In the genomic region with DNA sequence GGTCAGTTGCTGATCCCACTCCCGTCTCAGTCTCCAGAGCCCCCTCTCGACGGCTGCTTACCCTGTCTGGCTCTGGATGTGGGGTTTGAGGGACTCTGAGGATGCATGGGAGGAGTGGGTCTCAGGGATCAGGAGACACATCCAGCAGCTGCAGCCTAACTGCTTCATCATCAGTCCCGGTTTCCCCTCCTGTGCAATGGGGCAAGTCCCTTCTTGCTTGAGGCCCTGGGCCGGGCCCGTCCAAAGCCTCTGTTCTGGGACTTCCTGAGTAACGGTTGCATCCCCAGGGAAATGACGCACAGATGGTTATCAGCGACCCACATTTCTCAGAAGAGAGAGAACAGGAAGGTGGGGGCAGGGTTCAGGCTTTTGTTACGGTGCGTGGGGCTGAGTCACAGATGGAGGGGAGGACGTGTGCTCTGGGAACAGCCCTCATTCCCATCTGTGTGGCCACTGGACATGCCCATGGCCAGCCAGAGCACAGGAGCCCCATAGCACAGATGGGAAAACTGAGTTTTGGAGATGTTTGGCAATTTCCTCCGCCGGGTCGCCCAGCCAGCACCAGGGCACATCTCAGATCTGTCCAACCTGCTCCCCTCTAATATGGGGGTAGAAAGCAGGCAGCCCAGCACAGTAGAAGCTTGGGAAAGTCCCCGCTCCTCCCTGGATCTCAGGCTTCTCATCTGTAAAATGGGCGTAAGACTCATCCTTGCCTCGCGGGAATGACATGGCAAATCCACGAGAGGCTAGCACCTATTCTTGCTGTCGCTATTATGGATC, we compare ENCODE assay signal across 1 cellular context.
TF ChIP-seq lines count a peak whose summit lies in the region.

No MANE protein-coding gene starts in this region.

TF ChIP-seq in K562, 482 proteins besides CTCF, POLR2A, EP300 and RAD21 (continued from another document and continues in another):
- peak; percentile 51; the same call in 1 of the 2 replicates for TF ChIP-seq MITF (IDR thresholded peaks at IDR 0.05)
- TF ChIP-seq KDM5B (IDR thresholded peaks at IDR 0.05; ENCODE audit: insufficient replicate concordance, low read depth, low read length): peak; percentile 83
- TF ChIP-seq ETS1 (conservative IDR thresholded peaks at IDR 0.05; ENCODE audit: control insufficient read depth, low read depth, low read length): peak; percentile 77; the same call in 1 of the 2 replicates
- peak; percentile 77; the same call in 1 of the 2 replicates for TF ChIP-seq PHF21A (IDR thresholded peaks at IDR 0.05; ENCODE audit: borderline replicate concordance, low read depth)
- no peak for TF ChIP-seq BMI1 (IDR thresholded peaks at IDR 0.05; ENCODE audit: low read length)
- TF ChIP-seq ERF (CRISPR knock-in tag; IDR thresholded peaks at IDR 0.05): peak; percentile 82
- peak in 1 of 2 experiments; percentile 63 for TF ChIP-seq NCOA2 (IDR thresholded peaks at IDR 0.05; ENCODE audit: partially characterized antibody in 2 of 2)
- peak; percentile 66 for TF ChIP-seq DACH1 (IDR thresholded peaks at IDR 0.05; ENCODE audit: partially characterized antibody)
- TF ChIP-seq ZNF146 (CRISPR knock-in tag; IDR thresholded peaks at IDR 0.05; ENCODE audit: unreplicated experiment): no peak
- TF ChIP-seq, protein P1, sequence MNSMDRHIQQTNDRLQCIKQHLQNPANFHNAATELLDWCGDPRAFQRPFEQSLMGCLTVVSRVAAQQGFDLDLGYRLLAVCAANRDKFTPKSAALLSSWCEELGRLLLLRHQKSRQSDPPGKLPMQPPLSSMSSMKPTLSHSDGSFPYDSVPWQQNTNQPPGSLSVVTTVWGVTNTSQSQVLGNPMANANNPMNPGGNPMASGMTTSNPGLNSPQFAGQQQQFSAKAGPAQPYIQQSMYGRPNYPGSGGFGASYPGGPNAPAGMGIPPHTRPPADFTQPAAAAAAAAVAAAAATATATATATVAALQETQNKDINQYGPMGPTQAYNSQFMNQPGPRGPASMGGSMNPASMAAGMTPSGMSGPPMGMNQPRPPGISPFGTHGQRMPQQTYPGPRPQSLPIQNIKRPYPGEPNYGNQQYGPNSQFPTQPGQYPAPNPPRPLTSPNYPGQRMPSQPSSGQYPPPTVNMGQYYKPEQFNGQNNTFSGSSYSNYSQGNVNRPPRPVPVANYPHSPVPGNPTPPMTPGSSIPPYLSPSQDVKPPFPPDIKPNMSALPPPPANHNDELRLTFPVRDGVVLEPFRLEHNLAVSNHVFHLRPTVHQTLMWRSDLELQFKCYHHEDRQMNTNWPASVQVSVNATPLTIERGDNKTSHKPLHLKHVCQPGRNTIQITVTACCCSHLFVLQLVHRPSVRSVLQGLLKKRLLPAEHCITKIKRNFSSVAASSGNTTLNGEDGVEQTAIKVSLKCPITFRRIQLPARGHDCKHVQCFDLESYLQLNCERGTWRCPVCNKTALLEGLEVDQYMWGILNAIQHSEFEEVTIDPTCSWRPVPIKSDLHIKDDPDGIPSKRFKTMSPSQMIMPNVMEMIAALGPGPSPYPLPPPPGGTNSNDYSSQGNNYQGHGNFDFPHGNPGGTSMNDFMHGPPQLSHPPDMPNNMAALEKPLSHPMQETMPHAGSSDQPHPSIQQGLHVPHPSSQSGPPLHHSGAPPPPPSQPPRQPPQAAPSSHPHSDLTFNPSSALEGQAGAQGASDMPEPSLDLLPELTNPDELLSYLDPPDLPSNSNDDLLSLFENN (IDR thresholded peaks at IDR 0.05; ENCODE audit: low read depth in 2 of 2, low read length in 2 of 2): no peak
- TF ChIP-seq, protein P2, sequence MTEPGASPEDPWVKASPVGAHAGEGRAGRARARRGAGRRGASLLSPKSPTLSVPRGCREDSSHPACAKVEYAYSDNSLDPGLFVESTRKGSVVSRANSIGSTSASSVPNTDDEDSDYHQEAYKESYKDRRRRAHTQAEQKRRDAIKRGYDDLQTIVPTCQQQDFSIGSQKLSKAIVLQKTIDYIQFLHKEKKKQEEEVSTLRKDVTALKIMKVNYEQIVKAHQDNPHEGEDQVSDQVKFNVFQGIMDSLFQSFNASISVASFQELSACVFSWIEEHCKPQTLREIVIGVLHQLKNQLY (CRISPR knock-in tag; conservative IDR thresholded peaks at IDR 0.05): peak in 1 of 2 experiments; percentile 65; a peak in 1 of 4 replicates
- peak; percentile 69 for TF ChIP-seq CEBPB (tag; IDR thresholded peaks at IDR 0.05)
- peak; percentile 97 for TF ChIP-seq ETV5 (CRISPR knock-in tag; IDR thresholded peaks at IDR 0.05; ENCODE audit: low read depth)
- no peak for TF ChIP-seq CBX5 (IDR thresholded peaks at IDR 0.05; ENCODE audit: borderline replicate concordance, low read depth)
- TF ChIP-seq ZNF589 (CRISPR knock-in tag; IDR thresholded peaks at IDR 0.05; ENCODE audit: low read depth): no peak
- peak; percentile 71; the same call in 1 of the 2 replicates for TF ChIP-seq BACH1 (tag; IDR thresholded peaks at IDR 0.05)
- TF ChIP-seq, protein P3, sequence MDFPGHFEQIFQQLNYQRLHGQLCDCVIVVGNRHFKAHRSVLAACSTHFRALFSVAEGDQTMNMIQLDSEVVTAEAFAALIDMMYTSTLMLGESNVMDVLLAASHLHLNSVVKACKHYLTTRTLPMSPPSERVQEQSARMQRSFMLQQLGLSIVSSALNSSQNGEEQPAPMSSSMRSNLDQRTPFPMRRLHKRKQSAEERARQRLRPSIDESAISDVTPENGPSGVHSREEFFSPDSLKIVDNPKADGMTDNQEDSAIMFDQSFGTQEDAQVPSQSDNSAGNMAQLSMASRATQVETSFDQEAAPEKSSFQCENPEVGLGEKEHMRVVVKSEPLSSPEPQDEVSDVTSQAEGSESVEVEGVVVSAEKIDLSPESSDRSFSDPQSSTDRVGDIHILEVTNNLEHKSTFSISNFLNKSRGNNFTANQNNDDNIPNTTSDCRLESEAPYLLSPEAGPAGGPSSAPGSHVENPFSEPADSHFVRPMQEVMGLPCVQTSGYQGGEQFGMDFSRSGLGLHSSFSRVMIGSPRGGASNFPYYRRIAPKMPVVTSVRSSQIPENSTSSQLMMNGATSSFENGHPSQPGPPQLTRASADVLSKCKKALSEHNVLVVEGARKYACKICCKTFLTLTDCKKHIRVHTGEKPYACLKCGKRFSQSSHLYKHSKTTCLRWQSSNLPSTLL (IDR thresholded peaks at IDR 0.05): no peak
- TF ChIP-seq TEAD1 (CRISPR knock-in tag; IDR thresholded peaks at IDR 0.05): peak in 1 of 2 experiments; percentile 94; a peak in 2 of 4 replicates
- TF ChIP-seq POLR2B (IDR thresholded peaks at IDR 0.05; ENCODE audit: low read depth, partially characterized antibody): peak; percentile 85
- peak; percentile 82 for TF ChIP-seq SMAD1 (IDR thresholded peaks at IDR 0.05; ENCODE audit: low read depth, low read length, partially characterized antibody)
- TF ChIP-seq, protein P4, sequence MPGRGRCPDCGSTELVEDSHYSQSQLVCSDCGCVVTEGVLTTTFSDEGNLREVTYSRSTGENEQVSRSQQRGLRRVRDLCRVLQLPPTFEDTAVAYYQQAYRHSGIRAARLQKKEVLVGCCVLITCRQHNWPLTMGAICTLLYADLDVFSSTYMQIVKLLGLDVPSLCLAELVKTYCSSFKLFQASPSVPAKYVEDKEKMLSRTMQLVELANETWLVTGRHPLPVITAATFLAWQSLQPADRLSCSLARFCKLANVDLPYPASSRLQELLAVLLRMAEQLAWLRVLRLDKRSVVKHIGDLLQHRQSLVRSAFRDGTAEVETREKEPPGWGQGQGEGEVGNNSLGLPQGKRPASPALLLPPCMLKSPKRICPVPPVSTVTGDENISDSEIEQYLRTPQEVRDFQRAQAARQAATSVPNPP (IDR thresholded peaks at IDR 0.05; ENCODE audit: borderline replicate concordance, insufficient read depth, insufficient read length): no peak
- TF ChIP-seq XRCC3 (IDR thresholded peaks at IDR 0.05): no peak
- TF ChIP-seq ZC3H8 (IDR thresholded peaks at IDR 0.05): peak; percentile 15; the same call in 1 of the 2 replicates
- TF ChIP-seq FOXK1 (CRISPR knock-in tag; IDR thresholded peaks at IDR 0.05; ENCODE audit: borderline replicate concordance): peak; percentile 52; the same call in 1 of the 2 replicates
- TF ChIP-seq BRCA1 (IDR thresholded peaks at IDR 0.05): no peak
- no peak for TF ChIP-seq BRCA1 (CRISPR knock-in tag; IDR thresholded peaks at IDR 0.05)
- TF ChIP-seq CTBP1 (IDR thresholded peaks at IDR 0.05; ENCODE audit: borderline replicate concordance): peak; percentile 88
- TF ChIP-seq PHB2 (IDR thresholded peaks at IDR 0.05; ENCODE audit: low read depth): no peak
- TF ChIP-seq NR4A1 (CRISPR knock-in tag; IDR thresholded peaks at IDR 0.05): 0 out of 2 replicates have a peak, but pooled peaks have one; percentile 20
- peak; percentile 43; the same call in 1 of the 2 replicates for TF ChIP-seq NR4A1 (tag; IDR thresholded peaks at IDR 0.05)
- TF ChIP-seq, protein P5, sequence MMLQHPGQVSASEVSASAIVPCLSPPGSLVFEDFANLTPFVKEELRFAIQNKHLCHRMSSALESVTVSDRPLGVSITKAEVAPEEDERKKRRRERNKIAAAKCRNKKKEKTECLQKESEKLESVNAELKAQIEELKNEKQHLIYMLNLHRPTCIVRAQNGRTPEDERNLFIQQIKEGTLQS (IDR thresholded peaks at IDR 0.05): peak; percentile 95
- TF ChIP-seq, protein P5 (CRISPR knock-in tag; conservative IDR thresholded peaks at IDR 0.05): peak; percentile 91
- TF ChIP-seq TSHZ1 (CRISPR knock-in tag; IDR thresholded peaks at IDR 0.05): no peak
- peak; percentile 80 for TF ChIP-seq TOE1 (IDR thresholded peaks at IDR 0.05; ENCODE audit: borderline replicate concordance)
- no peak for TF ChIP-seq TOE1 (CRISPR knock-in tag; IDR thresholded peaks at IDR 0.05; ENCODE audit: borderline replicate concordance, low read depth)
- TF ChIP-seq, protein P6, sequence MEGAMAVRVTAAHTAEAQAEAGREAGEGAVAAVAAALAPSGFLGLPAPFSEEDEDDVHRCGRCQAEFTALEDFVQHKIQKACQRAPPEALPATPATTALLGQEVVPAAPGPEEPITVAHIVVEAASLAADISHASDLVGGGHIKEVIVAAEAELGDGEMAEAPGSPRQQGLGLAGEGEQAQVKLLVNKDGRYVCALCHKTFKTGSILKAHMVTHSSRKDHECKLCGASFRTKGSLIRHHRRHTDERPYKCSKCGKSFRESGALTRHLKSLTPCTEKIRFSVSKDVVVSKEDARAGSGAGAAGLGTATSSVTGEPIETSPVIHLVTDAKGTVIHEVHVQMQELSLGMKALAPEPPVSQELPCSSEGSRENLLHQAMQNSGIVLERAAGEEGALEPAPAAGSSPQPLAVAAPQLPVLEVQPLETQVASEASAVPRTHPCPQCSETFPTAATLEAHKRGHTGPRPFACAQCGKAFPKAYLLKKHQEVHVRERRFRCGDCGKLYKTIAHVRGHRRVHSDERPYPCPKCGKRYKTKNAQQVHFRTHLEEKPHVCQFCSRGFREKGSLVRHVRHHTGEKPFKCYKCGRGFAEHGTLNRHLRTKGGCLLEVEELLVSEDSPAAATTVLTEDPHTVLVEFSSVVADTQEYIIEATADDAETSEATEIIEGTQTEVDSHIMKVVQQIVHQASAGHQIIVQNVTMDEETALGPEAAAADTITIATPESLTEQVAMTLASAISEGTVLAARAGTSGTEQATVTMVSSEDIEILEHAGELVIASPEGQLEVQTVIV (CRISPR knock-in tag; IDR thresholded peaks at IDR 0.05; ENCODE audit: borderline replicate concordance): no peak
- no peak for TF ChIP-seq ZNF76 (CRISPR knock-in tag; IDR thresholded peaks at IDR 0.05; ENCODE audit: borderline replicate concordance)
- TF ChIP-seq PYGO2 (tag; IDR thresholded peaks at IDR 0.05): 0 out of 2 replicates have a peak, but pooled peaks have one; percentile 0
- peak; percentile 78 for TF ChIP-seq NFE2 (IDR thresholded peaks at IDR 0.05; ENCODE audit: low read depth)
- TF ChIP-seq KAT8 (IDR thresholded peaks at IDR 0.05; ENCODE audit: low read depth): no peak
